ENCODE assay signal across 12 cellular contexts in the genomic region with DNA sequence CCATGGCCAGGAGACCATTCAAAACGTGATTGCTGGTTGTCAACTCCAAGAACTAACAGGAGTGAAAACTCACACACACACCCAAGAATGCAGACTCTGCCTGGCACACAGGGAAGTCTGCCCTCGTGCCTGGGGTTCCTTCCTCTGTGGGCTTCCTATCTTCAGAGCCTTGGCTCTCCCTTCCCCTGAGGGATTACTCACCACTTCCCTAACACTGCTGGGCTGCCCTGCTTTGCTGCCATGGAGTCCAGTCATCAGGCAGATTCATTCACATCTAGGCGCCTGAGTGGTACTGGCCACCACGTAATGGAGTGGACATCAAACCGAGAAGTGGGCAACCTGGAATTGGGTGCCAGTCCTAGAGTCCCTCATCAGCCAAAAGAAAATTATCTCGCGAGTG.
A peak's percentile ranks its signal among the peaks of the same experiment; 100 is the strongest.
DNase-seq lines count a peak whose midpoint lies in the region; ATAC-seq, FAIRE-seq and TF ChIP-seq lines count a peak whose summit lies in the region.
"Had no signal": no experiment of that assay in that cellular context is flagged by ENCODE, and none has a peak within 500 bp of the region (broad histone marks: within the 10 kb centered on the region; RNA-seq: fewer than 3 reads in every experiment).

No MANE protein-coding gene starts in this region.

- H3K4me3 ChIP-seq in endothelial cell of umbilical vein (replicated peaks in 1 of 3; ENCODE audit: insufficient read depth in 1 of 3, low read depth in 1 of 3, low read length in 3 of 3) (no peak overlapping the region), GM23338 (no peak overlapping the region)

- H4K20me1 ChIP-seq in endothelial cell of umbilical vein (replicated peaks; ENCODE audit: control insufficient read depth, extremely low read depth, insufficient read depth, low read length) (no peaks in the 10 kb centered on the region), GM23338 (replicated peaks; ENCODE audit: insufficient read depth) (no peaks in the 10 kb centered on the region)

- H3K36me3 Mint-ChIP-seq in GM23338 (ENCODE audit: low read depth), result no peaks in the 10 kb centered on the region

- H3K27ac ChIP-seq in endothelial cell of umbilical vein (ENCODE audit: insufficient read depth, low read depth, low read length), result peak overlapping the region; percentile 3
- H3K27ac ChIP-seq in GM23338 (ENCODE audit: low read depth), result no peak overlapping the region
- H3K27ac ChIP-seq: RWPE1 had no signal

- H3K4me1 Mint-ChIP-seq in GM23338, result no peaks in the 10 kb centered on the region; the same call in 2 of the 3 replicates

- H2AFZ ChIP-seq in endothelial cell of umbilical vein (ENCODE audit: low read depth, low read length) (peak overlapping the region; percentile 81), GM23338 (no peak overlapping the region)

- dilution Hi-C loops in endothelial cell of umbilical vein (cut with MboI; ENCODE audit: extremely low pct_ligation_motif_present, low sequenced_read_pairs), result no loop called here

- peaks cover 23% of the 10 kb centered on the region for H3K27me3 Mint-ChIP-seq in GM23338 (ENCODE audit: insufficient read depth, low read depth, poor library complexity)

- no peaks in the 10 kb centered on the region for H3K79me2 ChIP-seq in endothelial cell of umbilical vein (ENCODE audit: control insufficient read depth, insufficient read depth, low read length)
- no peaks in the 10 kb centered on the region for H3K79me2 ChIP-seq in GM23338 (replicated peaks; ENCODE audit: insufficient read depth)

- no peak for TF ChIP-seq CTCF in endothelial cell of umbilical vein (IDR thresholded peaks at IDR 0.05; ENCODE audit: extremely low read depth in 1 of 2, insufficient read depth in 1 of 2, low read depth in 1 of 2, low read length in 2 of 2)
- TF ChIP-seq CTCF in omental fat pad (IDR thresholded peaks at IDR 0.05), result no peak
- TF ChIP-seq CTCF in GM23338 (conservative IDR thresholded peaks at IDR 0.05; ENCODE audit: low read depth in 2 of 2), result no peak

- DNase-seq in GF-D8 (lab: John Stamatoyannopoulos, UW), result peak; percentile 5
- DNase-seq in NOMO-1 treated with dmso at 0.1 percent for 144 hours (lab: John Stamatoyannopoulos, UW; ENCODE audit: unreplicated experiment), result peak; percentile 1
- peak; percentile 74 for DNase-seq in endothelial cell of umbilical vein (ENCODE audit: low read depth, low spot score)
- no peak for DNase-seq in omental fat pad (ENCODE audit: low spot score)
- no peak for DNase-seq in GM23338 (ENCODE audit: low spot score)
- no peak for DNase-seq in NCI-H1694 (lab: John Stamatoyannopoulos, UW)
- DNase-seq: midbrain had no signal

- ATAC-seq in omental fat pad (ENCODE audit: low FRiP score) (peak; percentile 37), HG03521 (IDR thresholded peaks at IDR 0.05; ENCODE audit: unreplicated experiment) (no peak), GM19463 (IDR thresholded peaks at IDR 0.05; ENCODE audit: unreplicated experiment) (no peak), GM23338 (no peak)

- no peaks in the 10 kb centered on the region for H3K9me1 ChIP-seq in endothelial cell of umbilical vein (replicated peaks; ENCODE audit: control insufficient read depth, extremely low read depth, insufficient read depth, low read length)

- H3K4me2 ChIP-seq in endothelial cell of umbilical vein (ENCODE audit: insufficient read depth, low read length) (peak overlapping the region; percentile 17), GM23338 (no peak overlapping the region)

- CTCF ChIA-PET in endothelial cell of umbilical vein (lab: Charles Lee), result interaction anchor here (0.8 to 11.5 kb wide), 5 partner anchors 13 to 97 kb away, joined by 3 to 561 read pairs (median 4); no protein-coding TSS in a partner anchor

- BruUV-seq in endothelial cell of umbilical vein (replicated peaks; lab: Mats Ljungman, UMichigan), result no TSS peak

- H3K27ac Mint-ChIP-seq in GM23338, result no peak overlapping the region
- H3K27ac Mint-ChIP-seq: activated CD4-positive, alpha-beta T cell treated with anti-CD3 and anti-CD28 coated beads, Interleukin-2, amount 10 ng/mL, durations not matched to agents 24 days and 14 days had no signal

- intact Hi-C loops in endothelial cell of umbilical vein (cut with micrococcal nuclease), result loop anchor here (5.0 kb wide), 1 partner anchor 42 kb away; no protein-coding TSS in a partner anchor

- peak; percentile 98 for FAIRE-seq in endothelial cell of umbilical vein (lab: Jason Lieb, UNC)
- FAIRE-seq: colon had no signal

- no peak overlapping the region for H3K4me3 Mint-ChIP-seq in GM23338
- H3K4me3 Mint-ChIP-seq: activated CD4-positive, alpha-beta T cell treated with anti-CD3 and anti-CD28 coated beads, Interleukin-2, amount 10 ng/mL, durations not matched to agents 24 days and 14 days had no signal

- peaks cover 13% of the 10 kb centered on the region for H3K4me1 ChIP-seq in endothelial cell of umbilical vein (ENCODE audit: control insufficient read depth, extremely low read depth, insufficient read depth, low read length)
- H3K4me1 ChIP-seq in GM23338 (ENCODE audit: insufficient read depth), result no peaks in the 10 kb centered on the region; the same call in 1 of the 2 replicates

- H3K9ac ChIP-seq in endothelial cell of umbilical vein (replicated peaks; ENCODE audit: extremely low read depth, insufficient read depth, low read length), result no peak overlapping the region

- H3K36me3 ChIP-seq in endothelial cell of umbilical vein (ENCODE audit: control insufficient read depth in 2 of 2, extremely low read depth in 1 of 2, insufficient read depth in 2 of 2, low read length in 2 of 2), result no peaks in the 10 kb centered on the region
- no peaks in the 10 kb centered on the region for H3K36me3 ChIP-seq in GM23338 (ENCODE audit: insufficient read depth)

- H3K27me3 ChIP-seq in endothelial cell of umbilical vein (ENCODE audit: control insufficient read depth in 2 of 2, insufficient read depth in 2 of 2, low read length in 2 of 2), result no peaks in the 10 kb centered on the region
- peaks cover 8% of the 10 kb centered on the region for H3K27me3 ChIP-seq in GM23338 (ENCODE audit: insufficient read depth)

- H3K9me3 ChIP-seq in endothelial cell of umbilical vein (replicated peaks; ENCODE audit: control insufficient read depth, insufficient read depth, low read length), result no peaks in the 10 kb centered on the region

- POLR2A ChIA-PET in endothelial cell of umbilical vein (lab: Charles Lee), result no interaction called here

- H3K9me3 Mint-ChIP-seq in GM23338, result no peaks in the 10 kb centered on the region
- H3K9me3 Mint-ChIP-seq: activated CD4-positive, alpha-beta T cell treated with anti-CD3 and anti-CD28 coated beads, Interleukin-2, amount 10 ng/mL, durations not matched to agents 24 days and 14 days had no signal

- TF ChIP-seq POLR2A in endothelial cell of umbilical vein (IDR thresholded peaks at IDR 0.05; ENCODE audit: low read depth, low read length), result no peak

- no peaks in the 10 kb centered on the region for H3K9me2 ChIP-seq in GM23338 (ENCODE audit: insufficient read depth)

- no peaks in the 10 kb centered on the region for H3F3A ChIP-seq in GM23338 (replicated peaks; ENCODE audit: low read depth)

TF ChIP-seq in endothelial cell of umbilical vein, 7 proteins besides CTCF, POLR2A, EP300 and RAD21:
- TF ChIP-seq, protein P1, sequence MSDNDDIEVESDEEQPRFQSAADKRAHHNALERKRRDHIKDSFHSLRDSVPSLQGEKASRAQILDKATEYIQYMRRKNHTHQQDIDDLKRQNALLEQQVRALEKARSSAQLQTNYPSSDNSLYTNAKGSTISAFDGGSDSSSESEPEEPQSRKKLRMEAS (IDR thresholded peaks at IDR 0.05; ENCODE audit: insufficient read depth, insufficient read length), result no peak
- TF ChIP-seq JUN (IDR thresholded peaks at IDR 0.05; ENCODE audit: borderline replicate concordance, insufficient read depth, insufficient read length, low read depth), result peak; percentile 30
- no peak for TF ChIP-seq EZH2 (IDR thresholded peaks at IDR 0.05; ENCODE audit: borderline replicate concordance, low read depth, low read length, severe bottlenecking)
- peak; percentile 30 for TF ChIP-seq MYC (IDR thresholded peaks at IDR 0.05; ENCODE audit: low read depth, low read length)
- TF ChIP-seq POLR2AphosphoS5 (IDR thresholded peaks at IDR 0.05; ENCODE audit: insufficient read depth, low read depth, low read length), result peak; percentile 54
- peak; percentile 81 for TF ChIP-seq FOS (IDR thresholded peaks at IDR 0.05; ENCODE audit: borderline replicate concordance, insufficient read depth, low read length)
- peak; percentile 14 for TF ChIP-seq GATA2 (IDR thresholded peaks at IDR 0.05; ENCODE audit: insufficient read depth, insufficient read length, low read depth, low read length)

Comparison
In these comparisons a context has a peak if more than half of its experiments do, and no peak if none do; other contexts are left out.
1. DNase-seq: peak in GF-D8 (single experiment), NOMO-1 treated with dmso at 0.1 percent for 144 hours (single experiment) and endothelial cell of umbilical vein (single experiment); none in omental fat pad (single experiment), GM23338 (single experiment) and NCI-H1694 (single experiment).